ENCODE assay signal across 8 cellular contexts in genomic region chr11:35006389-35007128, GRCh38.
DNase-seq lines count a peak whose midpoint lies in the region; ATAC-seq and TF ChIP-seq lines count a peak whose summit lies in the region.

No MANE protein-coding gene starts in this region.

- peaks cover 47% of the 10 kb centered on the region for H3K4me1 Mint-ChIP-seq in central memory CD8-positive, alpha-beta T cell

- peak; percentile 73 for DNase-seq in GM10266 (ENCODE audit: extremely low spot score)
- DNase-seq in central memory CD8-positive, alpha-beta T cell (ENCODE audit: low spot score in 2 of 2) = peak in 1 of 2 donors; percentile 35
- DNase-seq in NCI-H2171 treated with DMSO at 0.1 percent for 48 hours (lab: John Stamatoyannopoulos, UW) = no peak
- DNase-seq in NCI-H128 (lab: John Stamatoyannopoulos, UW; ENCODE audit: unreplicated experiment) = no peak
- DNase-seq in H4 (ENCODE audit: low spot score) = no peak
- no peak for DNase-seq in NCI-H1092 treated with DMSO at 0.1 percent for 48 hours (lab: John Stamatoyannopoulos, UW)

- TF ChIP-seq CTCF in GM10266 (IDR thresholded peaks at IDR 0.05; ENCODE audit: control insufficient read depth, insufficient read depth, low read depth, missing control alignments) = no peak

- peak overlapping the region; percentile 57 for H3K4me3 Mint-ChIP-seq in central memory CD8-positive, alpha-beta T cell

- H3K36me3 Mint-ChIP-seq in central memory CD8-positive, alpha-beta T cell (ENCODE audit: insufficient read depth) = no peaks in the 10 kb centered on the region

- H3K9me3 Mint-ChIP-seq in central memory CD8-positive, alpha-beta T cell = no peaks in the 10 kb centered on the region

- ATAC-seq in GM21447 (IDR thresholded peaks at IDR 0.05; ENCODE audit: unreplicated experiment) (peak; percentile 95), HG03575 (IDR thresholded peaks at IDR 0.05; ENCODE audit: extremely low read depth, insufficient number of reproducible peaks, low FRiP score, unreplicated experiment) (peak; percentile 67)
- peak; percentile 85 for ATAC-seq in central memory CD8-positive, alpha-beta T cell (replicated peaks; ENCODE audit: extremely low read depth, poor library complexity, severe bottlenecking)

- peak overlapping the region; percentile 74 for H3K27ac Mint-ChIP-seq in central memory CD8-positive, alpha-beta T cell (ENCODE audit: low read depth)

- H3K27me3 Mint-ChIP-seq in central memory CD8-positive, alpha-beta T cell = no peaks in the 10 kb centered on the region
